In genomic region chr3:50165388-50166308, GRCh38 we compare ENCODE assay signal across 9 cellular contexts. TPM values are rescaled to one million over a fixed set of nuclear protein-coding genes. Genes with fewer than 3 reads are reported as not detected.
A peak's percentile ranks its signal among the peaks of the same experiment; 100 is the strongest.
DNase-seq lines count a peak whose midpoint lies in the region; ATAC-seq, FAIRE-seq and TF ChIP-seq lines count a peak whose summit lies in the region.
"Had no signal": no experiment of that assay in that cellular context is flagged by ENCODE, and none has a peak within 500 bp of the region (broad histone marks: within the 10 kb centered on the region; RNA-seq: fewer than 3 reads in every experiment).

No MANE protein-coding gene starts in this region.

- H3K79me2 ChIP-seq in keratinocyte (ENCODE audit: control insufficient read depth, insufficient read depth, low read length) = peaks cover 81% of the 10 kb centered on the region

- H3K9me3 ChIP-seq in keratinocyte (ENCODE audit: control insufficient read depth, low read depth, low read length) (no peaks in the 10 kb centered on the region), skeletal muscle tissue (ENCODE audit: control insufficient read depth in 3 of 3, low read length in 3 of 3) (no peaks in the 10 kb centered on the region)

- peak overlapping the region; percentile 83 for H3K4me2 ChIP-seq in keratinocyte (ENCODE audit: control insufficient read depth, extremely low read depth, insufficient read depth, low read depth, low read length)

- peak overlapping the region; percentile 24 for H3K9ac ChIP-seq in keratinocyte (ENCODE audit: control insufficient read depth, extremely low read depth, insufficient read depth, low read length)
- H3K9ac ChIP-seq in skeletal muscle tissue (ENCODE audit: low read depth in 1 of 3, low read length in 3 of 3) = peak overlapping the region; percentile 8 to 76 (median 44)

- no peak for ATAC-seq in HG02642 (IDR thresholded peaks at IDR 0.05; ENCODE audit: poor library complexity, unreplicated experiment)
- ATAC-seq: activated naive CD8-positive, alpha-beta T cell treated with anti-CD3 and anti-CD28 coated beads, Interleukin-2, amount 50 U/mL, for 24 hours had no signal

- in situ Hi-C loops in KBM-7 (cut with MboI; ENCODE audit: low pct_unique_long_range_greater_than_20kb, low sequenced_read_pairs) = no loop called here

- peaks cover 13% of the 10 kb centered on the region for H3K9me1 ChIP-seq in keratinocyte (ENCODE audit: control insufficient read depth, extremely low read depth, insufficient read depth, low read length)

- FAIRE-seq in keratinocyte (lab: Jason Lieb, UNC) = peak; percentile 53

- dilution Hi-C loops in keratinocyte (cut with MboI; ENCODE audit: extremely low pct_ligation_motif_present, low sequenced_read_pairs) = no loop called here

- peaks cover 9% of the 10 kb centered on the region for H4K20me1 ChIP-seq in keratinocyte (ENCODE audit: control insufficient read depth, extremely low read depth, insufficient read depth, low read length)

- H2AFZ ChIP-seq in keratinocyte (ENCODE audit: control insufficient read depth, low read length) = no peak overlapping the region

- H3K27me3 ChIP-seq in keratinocyte (ENCODE audit: control insufficient read depth, extremely low read depth, insufficient read depth, low read length) = no peaks in the 10 kb centered on the region
- H3K27me3 ChIP-seq in skeletal muscle tissue (ENCODE audit: control insufficient read depth in 3 of 3, insufficient read depth in 3 of 3, low read length in 3 of 3) = no peaks in the 10 kb centered on the region

- peaks cover 94% of the 10 kb centered on the region for H3K4me1 ChIP-seq in keratinocyte (ENCODE audit: control insufficient read depth, extremely low read depth, insufficient read depth, low read length)
- peaks cover 84 to 98% (median 98%) of the 10 kb centered on the region in 3 donors for H3K4me1 ChIP-seq in skeletal muscle tissue (ENCODE audit: control insufficient read depth in 3 of 3, insufficient read depth in 3 of 3, low read length in 3 of 3)

- H3K4me3 ChIP-seq in keratinocyte (ENCODE audit: control insufficient read depth in 2 of 3, extremely low read depth in 1 of 3, insufficient read depth in 2 of 3, low read depth in 1 of 3, low read length in 3 of 3) (peak overlapping the region in 1 of 3 experiments; percentile 43), skeletal muscle tissue (ENCODE audit: low read length in 3 of 3) (peak overlapping the region in 2 of 3 donors; percentile 27 to 41)

- no peak for TF ChIP-seq CTCF in keratinocyte (optimal IDR thresholded peaks at IDR 0.05 in 1 of 3, IDR thresholded peaks at IDR 0.05 in 1 of 3, conservative IDR thresholded peaks at IDR 0.05 in 1 of 3; ENCODE audit: extremely low read depth in 1 of 3, insufficient read depth in 2 of 3, low read length in 3 of 3)

- H3K27ac ChIP-seq in caudate nucleus (ENCODE audit: low read depth, low read length) = peak overlapping the region; percentile 62
- H3K27ac ChIP-seq in keratinocyte (ENCODE audit: control insufficient read depth, insufficient read depth, low read length) = peak overlapping the region; percentile 22
- peak overlapping the region; percentile 51 for H3K27ac ChIP-seq in skeletal muscle tissue (ENCODE audit: low read depth, low read length)

- H3K36me3 ChIP-seq in keratinocyte (ENCODE audit: control insufficient read depth in 2 of 2, extremely low read depth in 1 of 2, insufficient read depth in 2 of 2, low read length in 2 of 2) = peaks cover 28 to 57% of the 10 kb centered on the region in 2 experiments
- peaks cover 0 to 2% (median 2%) of the 10 kb centered on the region in 3 donors for H3K36me3 ChIP-seq in skeletal muscle tissue (ENCODE audit: control insufficient read depth in 3 of 3, insufficient read depth in 3 of 3, low read length in 3 of 3)

- DNase-seq in GM04504 (ENCODE audit: low read depth) (peak; percentile 58), caudate nucleus (lab: John Stamatoyannopoulos, UW) (peak in 43 of 61 donors; percentile 3 to 72 (median 35)), keratinocyte (ENCODE audit: low read depth, low spot score) (no peak), KBM-7 (no peak)
- DNase-seq in stimulated activated CD4-positive, alpha-beta T cell treated with anti-CD3 and anti-CD28 coated beads, Interleukin-2, amount 100 ng/mL, for 48 hours = no peak
- no peak for DNase-seq in activated T-cell treated with anti-CD3 and anti-CD28 coated beads, Interleukin-2, amount 50 U/mL, for 48 hours
- DNase-seq: activated naive CD8-positive, alpha-beta T cell treated with anti-CD3 and anti-CD28 coated beads, Interleukin-2, amount 50 U/mL, for 24 hours had no signal

RNA-seq across cellular contexts. Expression of gene SEMA3F, which starts 10.5 kb away (rescaled TPM):
- 72.8 to 115 TPM (median 102 TPM) in 3 replicates for polyA plus RNA-seq in keratinocyte
- 60.9 TPM for polyA plus RNA-seq in keratinocyte (2011; ENCODE audit: low read depth)
- 49.7 and 82.2 TPM in 2 replicates for polyA plus RNA-seq in keratinocyte (2011; cell fraction: cytosol; rRNA removed)
- polyA plus RNA-seq in keratinocyte (2011; cell fraction: nucleus; rRNA removed) = 173 and 208 TPM in 2 replicates
- polyA plus RNA-seq in keratinocyte (2012; ENCODE audit: low replicate concordance) = 94.6 and 131 TPM in 2 replicates
- polyA minus RNA-seq in keratinocyte = 197 to 339 TPM (median 220 TPM) in 3 replicates
- 180 TPM for polyA minus RNA-seq in keratinocyte (2011; cell fraction: cytosol; rRNA and poly(A)+ RNA removed)
- polyA minus RNA-seq in keratinocyte (2011; cell fraction: nucleus; rRNA and poly(A)+ RNA removed) = 209 and 249 TPM in 2 replicates
- total RNA-seq in skeletal muscle tissue = 2.1 TPM

RNA-seq across cellular contexts. Expression of gene GNAT1, which starts 25.8 kb away (rescaled TPM):
- polyA plus RNA-seq in keratinocyte = 0.05 to 0.12 TPM in 2 of 3 replicates, not detected in the other
- polyA plus RNA-seq in keratinocyte (2011; ENCODE audit: low read depth) = not detected
- polyA plus RNA-seq in keratinocyte (2011; cell fraction: cytosol; rRNA removed) = not detected in 2 replicates
- polyA plus RNA-seq in keratinocyte (2011; cell fraction: nucleus; rRNA removed) = 0.40 and 0.56 TPM in 2 replicates
- polyA plus RNA-seq in keratinocyte (2012; ENCODE audit: low replicate concordance) = not detected in 2 replicates
- polyA minus RNA-seq in keratinocyte = 0.13 to 0.86 TPM in 2 of 3 replicates, not detected in the other
- not detected for polyA minus RNA-seq in keratinocyte (2011; cell fraction: cytosol; rRNA and poly(A)+ RNA removed)
- polyA minus RNA-seq in keratinocyte (2011; cell fraction: nucleus; rRNA and poly(A)+ RNA removed) = 0.32 and 0.47 TPM in 2 replicates
- total RNA-seq in skeletal muscle tissue = not detected

RNA-seq across cellular contexts. Expression of gene SLC38A3, which starts 39.4 kb away (rescaled TPM):
- polyA plus RNA-seq in keratinocyte = not detected in 3 replicates
- polyA plus RNA-seq in keratinocyte (2011; ENCODE audit: low read depth) = 0.22 TPM
- 0.02 and 0.12 TPM in 2 replicates for polyA plus RNA-seq in keratinocyte (2011; cell fraction: cytosol; rRNA removed)
- 0.12 and 0.36 TPM in 2 replicates for polyA plus RNA-seq in keratinocyte (2011; cell fraction: nucleus; rRNA removed)
- polyA plus RNA-seq in keratinocyte (2012; ENCODE audit: low replicate concordance) = 0.39 TPM in 1 of 2 replicates, not detected in the other
- polyA minus RNA-seq in keratinocyte = not detected in 3 replicates
- polyA minus RNA-seq in keratinocyte (2011; cell fraction: cytosol; rRNA and poly(A)+ RNA removed) = not detected
- 0.32 TPM in 1 of 2 replicates, not detected in the other for polyA minus RNA-seq in keratinocyte (2011; cell fraction: nucleus; rRNA and poly(A)+ RNA removed)
- total RNA-seq in skeletal muscle tissue = 0.52 TPM

Comparison
In these comparisons a context has a peak if more than half of its experiments do, and no peak if none do; other contexts are left out.
1. DNase-seq: peak in GM04504 (single experiment) and caudate nucleus (43 of 61); none in keratinocyte (single experiment), stimulated activated CD4-positive, alpha-beta T cell treated with anti-CD3 and anti-CD28 coated beads, Interleukin-2, amount 100 ng/mL, for 48 hours (0 of 2), activated T-cell treated with anti-CD3 and anti-CD28 coated beads, Interleukin-2, amount 50 U/mL, for 48 hours (0 of 2) and KBM-7 (single experiment).
2. Peak in every context shown above with its lines, with median percentiles within 50 percentile points of each other: H3K27ac ChIP-seq.